19 cellular contexts compared by ENCODE assay signal in genomic region chr21:39647476-39647875, GRCh38. TPM values are rescaled to one million over a fixed set of nuclear protein-coding genes. Genes with fewer than 3 reads are reported as not detected.
DNase-seq lines count a peak whose midpoint lies in the region; ATAC-seq and TF ChIP-seq lines count a peak whose summit lies in the region.
"Had no signal": no experiment of that assay in that cellular context is flagged by ENCODE, and none has a peak within 500 bp of the region (broad histone marks: within the 10 kb centered on the region; RNA-seq: fewer than 3 reads in every experiment).

No MANE protein-coding gene starts in this region.

- H2AFZ ChIP-seq in IMR-90 (replicated peaks; ENCODE audit: low read length, poor library complexity), result no peak overlapping the region
- H2AFZ ChIP-seq: GM23338 had no signal

- DNase-seq in AG10803 (ENCODE audit: low read depth) (peak; percentile 77), IMR-90 (peak; percentile 63), astrocyte of the cerebellum (ENCODE audit: low read depth) (peak; percentile 65), iris pigment epithelial cell (ENCODE audit: low read depth) (peak; percentile 94), RWPE1 (ENCODE audit: low spot score) (no peak)
- no peak for DNase-seq in activated CD4-positive, alpha-beta T cell treated with anti-CD3 and anti-CD28 coated beads for 1 hour
- DNase-seq in stimulated activated naive CD8-positive, alpha-beta T cell treated with anti-CD3 and anti-CD28 coated beads, Interleukin-15, Interleukin-2, amounts not matched to agents 100 U/mL and 50 U/mL, for 24 hours, result no peak
- DNase-seq: activated CD4-positive, alpha-beta memory T cell treated with anti-CD3 and anti-CD28 coated beads for 36 hours; aorta; Karpas-422; NCI-H2029 treated with DMSO at 0.1 percent for 48 hours; nucleus accumbens; Right ventricle myocardium superior; stimulated activated naive CD8-positive, alpha-beta T cell treated with anti-CD3 and anti-CD28 coated beads, Interleukin-15, amount 100 ng/mL, for 72 hours had no signal

- TF ChIP-seq RAD21 in IMR-90 (IDR thresholded peaks at IDR 0.05; ENCODE audit: low read length), result no peak

- no peak overlapping the region for H3K18ac ChIP-seq in IMR-90 (ENCODE audit: low read depth, low read length)

- POLR2A ChIA-PET in IMR-90 (lab: Charles Lee; ENCODE audit: unreplicated experiment), result interaction anchor here (0.5 kb wide), 1 partner anchor 131 kb away, joined by 10 read pairs; no protein-coding TSS in a partner anchor
- POLR2A ChIA-PET in RWPE1 (lab: Yijun Ruan, JAX; ENCODE audit: low non-redundant PET), result no interaction called here

- dilution Hi-C loops in IMR-90 (cut with HindIII; ENCODE audit: low sequenced_read_pairs, unreplicated experiment), result no loop called here

- intact Hi-C loops in IMR-90 (cut with micrococcal nuclease), result no loop called here

- no peaks in the 10 kb centered on the region for H3K4me1 ChIP-seq in IMR-90 (ENCODE audit: control insufficient read depth, insufficient read depth, low read length)
- H3K4me1 ChIP-seq: gastroesophageal sphincter had no signal

- no peak overlapping the region for H3K56ac ChIP-seq in IMR-90 (ENCODE audit: extremely low read depth, insufficient read depth, low read length)

- no TSS peak for BruUV-seq in IMR-90 (replicated peaks; lab: Mats Ljungman, UMichigan)

- no peak overlapping the region for H3K9ac ChIP-seq in IMR-90 (ENCODE audit: low read depth, low read length)

- TF ChIP-seq CTCF in AG10803 (conservative IDR thresholded peaks at IDR 0.05; ENCODE audit: low read length) (no peak), IMR-90 (conservative IDR thresholded peaks at IDR 0.05; ENCODE audit: low read depth, low read length) (no peak), astrocyte of the cerebellum (IDR thresholded peaks at IDR 0.05; ENCODE audit: low read depth, low read length, missing control alignments) (no peak), RWPE1 (conservative IDR thresholded peaks at IDR 0.05; ENCODE audit: low read depth) (no peak)

- H3K27ac ChIP-seq in IMR-90 (ENCODE audit: insufficient read depth, low read length) (no peak overlapping the region), RWPE1 (no peak overlapping the region)
- H3K27ac ChIP-seq: gastroesophageal sphincter, skin epidermis had no signal

- no peak overlapping the region for H3K4ac ChIP-seq in IMR-90 (ENCODE audit: low read depth, low read length)

- no peak overlapping the region for H4K5ac ChIP-seq in IMR-90 (ENCODE audit: low read depth, low read length)

- H3K14ac ChIP-seq in IMR-90 (replicated peaks; ENCODE audit: low read depth, low read length), result no peak overlapping the region

- H3K79me1 ChIP-seq in IMR-90 (ENCODE audit: low read depth in 1 of 2, low read length in 2 of 2), result no peaks in the 10 kb centered on the region

- in situ Hi-C loops in IMR-90 (cut with MboI; ENCODE audit: low sequenced_read_pairs), result no loop called here
- in situ Hi-C loops in astrocyte of the cerebellum (cut with HindIII; ENCODE audit: low sequenced_read_pairs), result no loop called here

- ATAC-seq in IMR-90 (ENCODE audit: low read depth) (peak; percentile 32; the same call in 1 of the 2 replicates), HG03280 (IDR thresholded peaks at IDR 0.05; ENCODE audit: unreplicated experiment) (no peak)
- ATAC-seq in stimulated activated naive CD8-positive, alpha-beta T cell treated with anti-CD3 and anti-CD28 coated beads, Interleukin-15, Interleukin-2, amounts not matched to agents 100 U/mL and 50 U/mL, for 24 hours, result no peak
- ATAC-seq: activated T-helper 17 cell treated with anti-CD3 and anti-CD28 coated beads, Interleukin-2, amount 50 U/mL, for 72 hours; gastroesophageal sphincter; GM23338; stimulated activated naive CD8-positive, alpha-beta T cell treated with anti-CD3 and anti-CD28 coated beads, Interleukin-15, amount 100 ng/mL, for 72 hours had no signal

- H3K27me3 ChIP-seq in IMR-90 (ENCODE audit: control insufficient read depth, insufficient read depth, low read length), result peaks cover 4% of the 10 kb centered on the region; the same call in 1 of the 2 replicates

- no peak overlapping the region for H2BK5ac ChIP-seq in IMR-90 (ENCODE audit: low read depth, low read length, poor library complexity, severe bottlenecking)

- H2AK5ac ChIP-seq in IMR-90 (ENCODE audit: low read depth, low read length), result no peak overlapping the region

- H3K4me3 ChIP-seq in AG10803 (ENCODE audit: low read length) (no peak overlapping the region), IMR-90 (ENCODE audit: insufficient read depth, low read depth, low read length) (no peak overlapping the region), astrocyte of the cerebellum (ENCODE audit: low read depth, low read length) (no peak overlapping the region)
- H3K4me3 ChIP-seq: gastroesophageal sphincter, GM23338, skin epidermis had no signal

- H3K9me3 ChIP-seq in IMR-90 (ENCODE audit: control insufficient read depth, insufficient read depth, low read length), result peaks cover 5% of the 10 kb centered on the region
- H3K9me3 ChIP-seq: gastroesophageal sphincter had no signal

- 50% methylated on average over 2 of the region's 6 CpGs; no CpG with 5 or more reads in 1 of the 2 experiments for WGBS in IMR-90 (ENCODE audit: extremely low coverage in 2 of 2, insufficient read length in 1 of 2), 2 experiments

- no peaks in the 10 kb centered on the region for H3K9me1 ChIP-seq in IMR-90 (ENCODE audit: insufficient read depth, low read length)

- no peak overlapping the region for H2BK20ac ChIP-seq in IMR-90 (ENCODE audit: low read depth, low read length)

- H3K23ac ChIP-seq in IMR-90 (ENCODE audit: low read depth, low read length), result no peak overlapping the region

- H3K36me3 ChIP-seq in IMR-90 (ENCODE audit: control insufficient read depth, insufficient read depth, low read length), result no peaks in the 10 kb centered on the region
- H3K36me3 ChIP-seq: gastroesophageal sphincter had no signal

- no peak overlapping the region for H4K91ac ChIP-seq in IMR-90 (ENCODE audit: insufficient read depth, low read depth, low read length)

- CTCF ChIA-PET in IMR-90 (lab: Yijun Ruan, JAX) (interaction anchor here (0.8 kb wide), 1 partner anchor 221 kb away, joined by 3 read pairs; no protein-coding TSS in a partner anchor), RWPE1 (lab: Yijun Ruan, JAX) (no interaction called here)

- H4K8ac ChIP-seq in IMR-90 (ENCODE audit: low read depth in 2 of 2, low read length in 2 of 2), result no peak overlapping the region

- H2BK15ac ChIP-seq in IMR-90 (ENCODE audit: low read depth, low read length), result no peak overlapping the region

- no peak overlapping the region for H2AK9ac ChIP-seq in IMR-90 (replicated peaks; ENCODE audit: low read depth, low read length, poor library complexity)

- H2BK120ac ChIP-seq in IMR-90 (ENCODE audit: low read depth, low read length), result no peak overlapping the region

- no peaks in the 10 kb centered on the region for H4K20me1 ChIP-seq in IMR-90 (ENCODE audit: insufficient read depth, low read length)

- no peak for TF ChIP-seq POLR2A in IMR-90 (IDR thresholded peaks at IDR 0.05; ENCODE audit: low read depth, low read length)

- no peak overlapping the region for H3K4me2 ChIP-seq in IMR-90 (ENCODE audit: low read depth, low read length)
- H3K4me2 ChIP-seq: GM23338 had no signal

TF ChIP-seq in IMR-90, 13 proteins besides CTCF, POLR2A, EP300 and RAD21:
- TF ChIP-seq FOS (IDR thresholded peaks at IDR 0.05; ENCODE audit: low read depth, low read length) (0 out of 2 replicates have a peak, but pooled peaks have one; percentile 10), USF2 (IDR thresholded peaks at IDR 0.05; ENCODE audit: low read depth, low read length) (no peak), CHD1 (IDR thresholded peaks at IDR 0.05; ENCODE audit: low read depth, low read length) (no peak)

RNA-seq across cellular contexts. Expression of gene B3GALT5, which starts 34.7 kb away (rescaled TPM):
- under 0.01 and 0.18 TPM in 2 replicates for total RNA-seq in IMR-90 (2012; rRNA removed)
- polyA plus RNA-seq in IMR-90 (2012; rRNA removed), result 0.05 TPM in 1 of 2 replicates, not detected in the other
- 0.03 TPM in 1 of 2 replicates, not detected in the other for polyA plus RNA-seq in IMR-90 (2012; cell fraction: cytosol; rRNA removed)
- polyA plus RNA-seq in IMR-90 (2012; cell fraction: nucleus; rRNA removed; ENCODE audit: low replicate concordance), result 0.07 and 0.08 TPM in 2 replicates
- total RNA-seq: activated CD4-positive, alpha-beta memory T cell treated with anti-CD3 and anti-CD28 coated beads for 36 hours had no signal

Comparison
In these comparisons a context has a peak if more than half of its experiments do, and no peak if none do; other contexts are left out.
1. DNase-seq: peak in AG10803 (single experiment), IMR-90 (single experiment), astrocyte of the cerebellum (single experiment) and iris pigment epithelial cell (single experiment); none in activated CD4-positive, alpha-beta T cell treated with anti-CD3 and anti-CD28 coated beads for 1 hour (single experiment), stimulated activated naive CD8-positive, alpha-beta T cell treated with anti-CD3 and anti-CD28 coated beads, Interleukin-15, Interleukin-2, amounts not matched to agents 100 U/mL and 50 U/mL, for 24 hours (single experiment) and RWPE1 (single experiment).